ENCODE assay signal across 8 cellular contexts in the genomic region with DNA sequence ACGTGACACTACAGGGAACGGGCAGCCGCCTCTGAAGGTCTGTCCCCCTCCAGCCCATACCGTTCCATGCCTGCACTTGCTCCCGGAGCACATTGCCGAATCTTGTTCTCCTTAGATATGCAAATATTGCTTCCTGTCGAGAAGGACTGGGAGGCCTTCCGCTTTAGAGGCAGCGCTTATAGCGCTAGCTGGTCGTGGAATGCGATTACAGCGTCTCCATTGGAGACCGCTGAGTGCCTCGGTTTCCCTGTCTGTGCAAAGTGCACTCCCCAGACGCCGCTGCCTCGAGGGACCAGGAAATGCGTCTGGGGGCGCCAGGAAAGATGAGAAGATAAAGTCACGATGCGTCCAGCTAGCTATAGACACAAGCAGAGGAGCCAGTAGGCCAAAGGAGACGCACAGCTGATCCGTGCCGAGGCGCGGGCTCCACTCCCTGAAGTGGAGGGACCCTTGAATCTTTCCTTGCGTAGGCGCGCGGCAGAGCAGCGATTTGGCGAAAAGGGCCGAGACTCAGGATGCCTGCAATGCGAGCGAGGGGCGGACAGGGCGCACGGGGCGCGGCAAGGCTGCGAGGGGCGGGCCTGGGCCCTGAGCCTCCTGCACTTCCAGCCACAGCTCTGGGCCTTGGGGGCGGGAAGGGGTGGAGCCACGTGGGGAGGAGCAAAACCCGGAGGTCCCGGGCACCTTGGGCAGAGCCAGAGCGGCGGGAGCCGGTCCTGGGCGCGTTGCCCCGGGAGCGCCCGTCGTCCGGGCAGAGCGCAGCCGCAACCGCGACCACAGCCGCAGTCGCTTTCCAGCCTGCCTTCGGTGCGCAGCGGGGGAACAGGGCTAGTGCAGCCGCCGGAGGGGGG. TPM values are rescaled to one million over a fixed set of nuclear protein-coding genes. Genes with fewer than 3 reads are reported as not detected.
DNase-seq lines count a peak whose midpoint lies in the region; ATAC-seq, FAIRE-seq and TF ChIP-seq lines count a peak whose summit lies in the region.

A gene (plus strand): TSS at position 692 of the 851 bp plus-strand sequence. CDS start 261 bp downstream, outside the sequence.

- POLR2A ChIA-PET in RWPE1 (lab: Yijun Ruan, JAX; ENCODE audit: low non-redundant PET) = interaction anchor here (0.6 kb wide), 1 partner anchor 658 kb away, joined by 4 read pairs; no protein-coding TSS in a partner anchor
- POLR2A ChIA-PET in endothelial cell of umbilical vein (lab: Charles Lee) = no interaction called here

- H3K4me1 ChIP-seq in GM23338 (ENCODE audit: insufficient read depth) = peaks cover 42% of the 10 kb centered on the region
- H3K4me1 ChIP-seq in endothelial cell of umbilical vein (ENCODE audit: control insufficient read depth, extremely low read depth, insufficient read depth, low read length) = peaks cover 4% of the 10 kb centered on the region

- H3K9me3 ChIP-seq in endothelial cell of umbilical vein (replicated peaks; ENCODE audit: control insufficient read depth, insufficient read depth, low read length) = no peaks in the 10 kb centered on the region

- H3K9ac ChIP-seq in endothelial cell of umbilical vein (replicated peaks; ENCODE audit: extremely low read depth, insufficient read depth, low read length) = no peak within 1 kb of the TSS

- H3K27me3 ChIP-seq in GM23338 (ENCODE audit: insufficient read depth) (peaks cover 58% of the 10 kb centered on the region), endothelial cell of umbilical vein (ENCODE audit: control insufficient read depth in 2 of 2, insufficient read depth in 2 of 2, low read length in 2 of 2) (peaks cover 78 to 94% of the 10 kb centered on the region in 2 experiments)

- TF ChIP-seq POLR2A in endothelial cell of umbilical vein (IDR thresholded peaks at IDR 0.05; ENCODE audit: low read depth, low read length) = no peak

- CTCF ChIA-PET in RWPE1 (lab: Yijun Ruan, JAX) (interaction anchor here (0.6 kb wide), 2 partner anchors 33 to 677 kb away, joined by 3 read pairs; no protein-coding TSS in a partner anchor), endothelial cell of umbilical vein (lab: Charles Lee) (no interaction called here)

- H3K27ac Mint-ChIP-seq in GM23338 = peak within 1 kb of the TSS; percentile 72; the same call in 1 of the 2 replicates

- H3K79me2 ChIP-seq in GM23338 (replicated peaks; ENCODE audit: insufficient read depth) = no peaks in the 10 kb centered on the region
- H3K79me2 ChIP-seq in endothelial cell of umbilical vein (ENCODE audit: control insufficient read depth, insufficient read depth, low read length) = no peaks in the 10 kb centered on the region

- peaks cover 6% of the 10 kb centered on the region; the same call in 1 of the 2 replicates for H3F3A ChIP-seq in GM23338 (replicated peaks; ENCODE audit: low read depth)

- H4K20me1 ChIP-seq in GM23338 (replicated peaks; ENCODE audit: insufficient read depth) (0 out of 2 replicates have a peak, but pooled peaks cover 5% of the 10 kb centered on the region), endothelial cell of umbilical vein (replicated peaks; ENCODE audit: control insufficient read depth, extremely low read depth, insufficient read depth, low read length) (no peaks in the 10 kb centered on the region)

- intact Hi-C loops in endothelial cell of umbilical vein (cut with micrococcal nuclease) = loop anchor here (5.0 kb wide), 1 partner anchor 98 kb away; no protein-coding TSS in a partner anchor

- H3K27ac ChIP-seq in GM23338 (ENCODE audit: low read depth) = peak within 1 kb of the TSS; percentile 84; the same call in 1 of the 2 replicates
- no peak within 1 kb of the TSS for H3K27ac ChIP-seq in RWPE1
- H3K27ac ChIP-seq in endothelial cell of umbilical vein (ENCODE audit: insufficient read depth, low read depth, low read length) = no peak within 1 kb of the TSS

- H3K4me3 ChIP-seq in GM23338 (peak within 1 kb of the TSS; percentile 70), endothelial cell of umbilical vein (replicated peaks in 1 of 3; ENCODE audit: insufficient read depth in 1 of 3, low read depth in 1 of 3, low read length in 3 of 3) (peak within 1 kb of the TSS in 1 of 3 experiments; percentile 5)

- ATAC-seq in GM23338 = peak; percentile 84
- ATAC-seq in GM21526 (IDR thresholded peaks at IDR 0.05; ENCODE audit: low FRiP score, unreplicated experiment) = no peak

- no peaks in the 10 kb centered on the region for H3K9me1 ChIP-seq in endothelial cell of umbilical vein (replicated peaks; ENCODE audit: control insufficient read depth, extremely low read depth, insufficient read depth, low read length)

- H2AFZ ChIP-seq in GM23338 (peak within 1 kb of the TSS; percentile 89), endothelial cell of umbilical vein (ENCODE audit: low read depth, low read length) (peak within 1 kb of the TSS; percentile 9)

- peaks cover 19% of the 10 kb centered on the region; the same call in 1 of the 2 replicates for H3K9me2 ChIP-seq in GM23338 (ENCODE audit: insufficient read depth)

- TF ChIP-seq CTCF in GM23338 (conservative IDR thresholded peaks at IDR 0.05; ENCODE audit: low read depth in 2 of 2) (no peak), RWPE1 (conservative IDR thresholded peaks at IDR 0.05; ENCODE audit: low read depth) (no peak), endothelial cell of umbilical vein (IDR thresholded peaks at IDR 0.05; ENCODE audit: extremely low read depth in 1 of 2, insufficient read depth in 1 of 2, low read depth in 1 of 2, low read length in 2 of 2) (no peak)

- dilution Hi-C loops in endothelial cell of umbilical vein (cut with MboI; ENCODE audit: extremely low pct_ligation_motif_present, low sequenced_read_pairs) = no loop called here

- H3K9me3 Mint-ChIP-seq in GM23338 = peaks cover 13% of the 10 kb centered on the region

- FAIRE-seq in endothelial cell of umbilical vein (lab: Jason Lieb, UNC) = no peak

- BruUV-seq in endothelial cell of umbilical vein (replicated peaks; lab: Mats Ljungman, UMichigan) = no TSS peak

- peaks cover 52% of the 10 kb centered on the region for H3K4me1 Mint-ChIP-seq in GM23338

- peaks cover 6% of the 10 kb centered on the region; the same call in 1 of the 2 replicates for H3K36me3 ChIP-seq in GM23338 (ENCODE audit: insufficient read depth)
- no peaks in the 10 kb centered on the region for H3K36me3 ChIP-seq in endothelial cell of umbilical vein (ENCODE audit: control insufficient read depth in 2 of 2, extremely low read depth in 1 of 2, insufficient read depth in 2 of 2, low read length in 2 of 2)

- peak in 9 of 14 donors; percentile 10 to 80 (median 41) for DNase-seq in C1 segment of cervical spinal cord (lab: John Stamatoyannopoulos, UW)
- DNase-seq in GM23338 (ENCODE audit: low spot score) = peak; percentile 94
- peak; percentile 81 for DNase-seq in RWPE1 (ENCODE audit: low spot score)
- DNase-seq in endothelial cell of umbilical vein (ENCODE audit: low read depth, low spot score) = peak; percentile 20
- DNase-seq in midbrain (lab: John Stamatoyannopoulos, UW) = peak; percentile 42
- DNase-seq in GDM1 (lab: John Stamatoyannopoulos, UW) = no peak
- no peak for DNase-seq in superior temporal gyrus (ENCODE audit: extremely low spot score)

- H3K4me2 ChIP-seq in GM23338 (peak within 1 kb of the TSS; percentile 89), endothelial cell of umbilical vein (ENCODE audit: insufficient read depth, low read length) (peak within 1 kb of the TSS; percentile 1)

- peaks cover 46% of the 10 kb centered on the region for H3K27me3 Mint-ChIP-seq in GM23338 (ENCODE audit: insufficient read depth, low read depth, poor library complexity)

- H3K36me3 Mint-ChIP-seq in GM23338 (ENCODE audit: low read depth) = peaks cover 19% of the 10 kb centered on the region; the same call in 2 of the 3 replicates

- H3K4me3 Mint-ChIP-seq in GM23338 = peak within 1 kb of the TSS; percentile 77

TF ChIP-seq in GM23338, 12 proteins besides CTCF, POLR2A, EP300 and RAD21 (continues in another document):
- TF ChIP-seq ZNF331 (CRISPR knock-in tag; IDR thresholded peaks at IDR 0.05; ENCODE audit: low read depth) = no peak
- TF ChIP-seq EZH2 (IDR thresholded peaks at IDR 0.05; ENCODE audit: low read depth, unreplicated experiment) = no peak

TF ChIP-seq in endothelial cell of umbilical vein, 7 proteins besides CTCF, POLR2A, EP300 and RAD21:
- TF ChIP-seq MYC (IDR thresholded peaks at IDR 0.05; ENCODE audit: low read depth, low read length) (no peak), POLR2AphosphoS5 (IDR thresholded peaks at IDR 0.05; ENCODE audit: insufficient read depth, low read depth, low read length) (no peak), FOS (IDR thresholded peaks at IDR 0.05; ENCODE audit: borderline replicate concordance, insufficient read depth, low read length) (no peak), JUN (IDR thresholded peaks at IDR 0.05; ENCODE audit: borderline replicate concordance, insufficient read depth, insufficient read length, low read depth) (no peak), EZH2 (IDR thresholded peaks at IDR 0.05; ENCODE audit: borderline replicate concordance, low read depth, low read length, severe bottlenecking) (no peak), GATA2 (IDR thresholded peaks at IDR 0.05; ENCODE audit: insufficient read depth, insufficient read length, low read depth, low read length) (no peak)
- TF ChIP-seq, protein P1, sequence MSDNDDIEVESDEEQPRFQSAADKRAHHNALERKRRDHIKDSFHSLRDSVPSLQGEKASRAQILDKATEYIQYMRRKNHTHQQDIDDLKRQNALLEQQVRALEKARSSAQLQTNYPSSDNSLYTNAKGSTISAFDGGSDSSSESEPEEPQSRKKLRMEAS (IDR thresholded peaks at IDR 0.05; ENCODE audit: insufficient read depth, insufficient read length) = no peak

RNA-seq across cellular contexts. Expression of the gene that starts here (rescaled TPM):
- total RNA-seq in GM23338 (2014; rRNA removed; shearing (Covaris generic)) = 1.8 and 4.0 TPM in 2 replicates
- polyA plus RNA-seq in GM23338 (2016; fragmentation: Nextera tagmentation; extraction: Ambion mirVana) (0.13 and 0.52 TPM in 2 replicates), endothelial cell of umbilical vein (0.03 TPM in 1 of 2 replicates, not detected in the other)
- not detected in 2 replicates for total RNA-seq in endothelial cell of umbilical vein
- polyA plus RNA-seq in endothelial cell of umbilical vein (2011; cell fraction: cytosol; rRNA removed) = not detected in 2 replicates
- polyA plus RNA-seq in endothelial cell of umbilical vein (2011; cell fraction: nucleus; rRNA removed) = not detected in 2 replicates
- not detected in 2 replicates for polyA plus RNA-seq in endothelial cell of umbilical vein (2012)
- 0.10 TPM in 1 of 2 replicates, not detected in the other for polyA minus RNA-seq in endothelial cell of umbilical vein
- not detected for polyA minus RNA-seq in endothelial cell of umbilical vein (2011; cell fraction: cytosol; rRNA and poly(A)+ RNA removed)
- polyA minus RNA-seq in endothelial cell of umbilical vein (2011; cell fraction: nucleus; rRNA and poly(A)+ RNA removed) = not detected in 2 replicates

Comparison
In these comparisons a context has a peak if more than half of its experiments do, and no peak if none do; other contexts are left out.
1. Peak in DNase-seq and H3K4me2 ChIP-seq in endothelial cell of umbilical vein; RNA of the gene not detected or under 1 TPM.
2. DNase-seq: peak in C1 segment of cervical spinal cord (9 of 14), GM23338 (single experiment), RWPE1 (single experiment) and midbrain (single experiment); none in GDM1 (single experiment) and superior temporal gyrus (single experiment).